Comparison of ENCODE assay signal across 14 cellular contexts in genomic region chr7:142248-142955, GRCh38. TPM values are rescaled to one million over a fixed set of nuclear protein-coding genes. Genes with fewer than 3 reads are reported as not detected.
DNase-seq lines count a peak whose midpoint lies in the region; ATAC-seq, FAIRE-seq and TF ChIP-seq lines count a peak whose summit lies in the region.
"Had no signal": no experiment of that assay in that cellular context is flagged by ENCODE, and none has a peak within 500 bp of the region (broad histone marks: within the 10 kb centered on the region; RNA-seq: fewer than 3 reads in every experiment).

No MANE protein-coding gene starts in this region.

- no peak overlapping the region for H2AFZ ChIP-seq in K562 (ENCODE audit: low read depth, low read length)
- no peak overlapping the region for H2AFZ ChIP-seq in hepatocyte

- no peak for TF ChIP-seq EP300 in K562 (IDR thresholded peaks at IDR 0.05; ENCODE audit: low read length)

- TF ChIP-seq CTCF in K562 (IDR thresholded peaks at IDR 0.05 in 2 of 3, conservative IDR thresholded peaks at IDR 0.05 in 1 of 3; ENCODE audit: insufficient read depth in 2 of 3, low read depth in 1 of 3, low read length in 3 of 3) (no peak), hepatocyte (IDR thresholded peaks at IDR 0.05; ENCODE audit: poor library complexity) (no peak), GM20000 (IDR thresholded peaks at IDR 0.05; ENCODE audit: extremely low read depth, missing control alignments) (no peak)

- H3K27me3 ChIP-seq in K562 (ENCODE audit: control insufficient read depth in 2 of 2, insufficient read depth in 2 of 2, low read length in 2 of 2): peaks cover 51 to 69% of the 10 kb centered on the region in 2 experiments
- H3K27me3 ChIP-seq in hepatocyte: no peaks in the 10 kb centered on the region
- H3K27me3 ChIP-seq in CD8-positive, alpha-beta memory T cell (ENCODE audit: insufficient read depth, low read length, poor library complexity, severe bottlenecking): no peaks in the 10 kb centered on the region

- intact Hi-C loops in K562 (cut with micrococcal nuclease) (no loop called here), sciatic nerve (cut with DNase I) (no loop called here)

- no peaks in the 10 kb centered on the region for H3K9me3 Mint-ChIP-seq in CD8-positive, alpha-beta memory T cell
- H3K9me3 Mint-ChIP-seq: naive B cell had no signal

- H3K9me2 ChIP-seq in hepatocyte (replicated peaks; ENCODE audit: insufficient read depth): no peaks in the 10 kb centered on the region

- peaks cover 5% of the 10 kb centered on the region for H4K20me1 ChIP-seq in K562 (replicated peaks; ENCODE audit: control insufficient read depth, insufficient read depth, low read length)
- H4K20me1 ChIP-seq in hepatocyte (ENCODE audit: insufficient read depth, poor library complexity, severe bottlenecking): no peaks in the 10 kb centered on the region

- H3K4me3 Mint-ChIP-seq in CD8-positive, alpha-beta memory T cell: no peak overlapping the region
- H3K4me3 Mint-ChIP-seq: CD4-positive, alpha-beta memory T cell had no signal

- H3K4me1 ChIP-seq in K562 (replicated peaks in 1 of 2; ENCODE audit: control insufficient read depth in 2 of 2, insufficient read depth in 2 of 2, low read length in 2 of 2) (peaks cover 0 to 8% of the 10 kb centered on the region in 2 experiments; a peak in 2 of 5 replicates), hepatocyte (ENCODE audit: insufficient read depth) (peaks cover 13% of the 10 kb centered on the region)
- H3K4me1 ChIP-seq in CD8-positive, alpha-beta memory T cell (ENCODE audit: insufficient read depth, low read length): no peaks in the 10 kb centered on the region

- H3K9ac ChIP-seq in K562 (ENCODE audit: insufficient read depth in 1 of 2, low read depth in 2 of 2, low read length in 2 of 2): no peak overlapping the region

- CTCF ChIA-PET in K562 (lab: Yijun Ruan, JAX; ENCODE audit: low intra/inter-chr PET ratio): no interaction called here
- CTCF ChIA-PET in CD8-positive, alpha-beta memory T cell (lab: Charles Lee): no interaction called here

- TF ChIP-seq RAD21 in K562 (CRISPR knock-in tag; conservative IDR thresholded peaks at IDR 0.05 in 1 of 2, IDR thresholded peaks at IDR 0.05 in 1 of 2): no peak

- in situ Hi-C loops in G401 (cut with HindIII; ENCODE audit: low sequenced_read_pairs): no loop called here
- in situ Hi-C loops in K562 (cut with MboI): no loop called here

- H3K36me3 ChIP-seq in K562 (ENCODE audit: control insufficient read depth, insufficient read depth, low read length) (no peaks in the 10 kb centered on the region), hepatocyte (replicated peaks; ENCODE audit: insufficient read depth, low read depth) (no peaks in the 10 kb centered on the region)
- H3K36me3 ChIP-seq in CD8-positive, alpha-beta memory T cell (ENCODE audit: insufficient read depth, low read length): no peaks in the 10 kb centered on the region

- no peaks in the 10 kb centered on the region for H3K4me1 Mint-ChIP-seq in CD8-positive, alpha-beta memory T cell
- H3K4me1 Mint-ChIP-seq: CD4-positive, alpha-beta memory T cell had no signal

- no TSS peak for BruUV-seq in K562 (replicated peaks; lab: Mats Ljungman, UMichigan)

- H3K36me3 Mint-ChIP-seq in CD8-positive, alpha-beta memory T cell: peaks cover 2 to 8% (median 4%) of the 10 kb centered on the region in 3 donors

- TF ChIP-seq POLR2A in K562 (conservative IDR thresholded peaks at IDR 0.05): no peak

- H3K9me3 ChIP-seq in K562 (replicated peaks; ENCODE audit: control insufficient read depth, insufficient read depth, low read depth, low read length) (no peaks in the 10 kb centered on the region), hepatocyte (ENCODE audit: low read depth) (no peaks in the 10 kb centered on the region)
- H3K9me3 ChIP-seq in CD8-positive, alpha-beta memory T cell (ENCODE audit: low read length): no peaks in the 10 kb centered on the region

- ATAC-seq in K562 (peak; percentile 42; the same call in 2 of the 3 replicates), sciatic nerve (peak; percentile 88)

- WGBS in K562 (ENCODE audit: insufficient coverage, low coverage, missing lambda C conversion rate): 9% methylated on average over 13 of the region's 13 CpGs
- 58% methylated on average over 13 of the region's 13 CpGs for WGBS in hepatocyte (ENCODE audit: low lambda C conversion rate, missing lambda C conversion rate)

- peaks cover 13 to 14% of the 10 kb centered on the region in 2 donors for H3K27me3 Mint-ChIP-seq in CD8-positive, alpha-beta memory T cell

- H3K79me2 ChIP-seq in K562 (ENCODE audit: control insufficient read depth, insufficient read depth, low read length) (no peaks in the 10 kb centered on the region), hepatocyte (no peaks in the 10 kb centered on the region)

- DNase-seq in G401 (ENCODE audit: low spot score) (peak; percentile 76), K562 (ENCODE audit: extremely low read depth in 1 of 4, low spot score in 3 of 4) (no peak), hepatocyte (ENCODE audit: low spot score) (peak; percentile 78), sciatic nerve (ENCODE audit: low spot score) (peak; percentile 62), OCI-M1 (lab: John Stamatoyannopoulos, UW) (no peak), GM20000 (ENCODE audit: low spot score) (no peak)
- no peak for DNase-seq in stimulated activated CD4-positive, alpha-beta T cell treated with anti-CD3 and anti-CD28 coated beads, Interleukin-12 subunit alpha, Interleukin-12 subunit beta, amount 100 ng/mL, for 4 hours
- DNase-seq in CD8-positive, alpha-beta memory T cell: no peak
- DNase-seq: activated CD4-positive, alpha-beta T cell treated with anti-CD3 and anti-CD28 coated beads for 48 hours; CD4-positive, alpha-beta memory T cell; naive B cell; NCI-H1105 treated with DMSO at 0.1 percent for 48 hours; NCI-H82 had no signal

- no peak overlapping the region for H3K27ac ChIP-seq in K562 (ENCODE audit: extremely low read depth, low read depth, low read length)
- peak overlapping the region; percentile 88 for H3K27ac ChIP-seq in hepatocyte
- no peak overlapping the region for H3K27ac ChIP-seq in CD8-positive, alpha-beta memory T cell (ENCODE audit: low read depth, low read length)
- H3K27ac ChIP-seq: epithelial cell of prostate had no signal

- H3K9me1 ChIP-seq in K562 (ENCODE audit: control insufficient read depth, insufficient read depth, low read length): no peaks in the 10 kb centered on the region

- no peak for FAIRE-seq in K562 (lab: Jason Lieb, UNC)

- H3K4me3 ChIP-seq in K562: no peak overlapping the region
- no peak overlapping the region for H3K4me3 ChIP-seq in hepatocyte
- H3K4me3 ChIP-seq in CD8-positive, alpha-beta memory T cell (ENCODE audit: low read length): no peak overlapping the region

- H3K4me2 ChIP-seq in K562 (ENCODE audit: insufficient read depth, low read length) (no peak overlapping the region), hepatocyte (no peak overlapping the region)

- no peak overlapping the region for H3K27ac Mint-ChIP-seq in CD8-positive, alpha-beta memory T cell
- H3K27ac Mint-ChIP-seq: CD4-positive, alpha-beta memory T cell had no signal

- POLR2A ChIA-PET in K562 (lab: Yijun Ruan, JAX): no interaction called here
- POLR2A ChIA-PET in CD8-positive, alpha-beta memory T cell (lab: Charles Lee): no interaction called here

TF ChIP-seq in K562, 482 proteins besides CTCF, POLR2A, EP300 and RAD21:
- no peak for TF ChIP-seq ELF1 (tag; IDR thresholded peaks at IDR 0.05)
- no peak for TF ChIP-seq HDAC3 (IDR thresholded peaks at IDR 0.05; ENCODE audit: borderline replicate concordance, partially characterized antibody)
- TF ChIP-seq CBFA2T3 (IDR thresholded peaks at IDR 0.05): 0 out of 2 replicates have a peak, but pooled peaks have one; percentile 8
- TF ChIP-seq RB1 (IDR thresholded peaks at IDR 0.05; ENCODE audit: low read depth): no peak
TF ChIP-seq in K562: peak in this region for 1.

RNA-seq across cellular contexts. Expression of gene FAM20C, which starts 50.0 kb away (rescaled TPM):
- total RNA-seq in G401 (2014; rRNA removed; shearing (Covaris generic)): 12.8 and 14.8 TPM in 2 replicates
- total RNA-seq in K562 (2011; cell fraction: chromatin; rRNA removed; ENCODE audit: low replicate concordance): not detected in 2 replicates
- not detected in 2 replicates for total RNA-seq in K562 (2011; cell fraction: nucleolus; rRNA removed)
- total RNA-seq in K562 (2011; cell fraction: nucleoplasm; rRNA removed): not detected in 2 replicates
- total RNA-seq in K562 (2014; rRNA removed) (not detected in 2 replicates), K562 (2014; rRNA removed; fragmentation: Illumina TruSeq; extraction: Trizol) (not detected in 2 replicates), K562 (2015; rRNA removed; fragmentation: Illumina TruSeq; extraction: Trizol) (not detected in 2 replicates), K562 (2021) (0.09 and 0.20 TPM in 2 replicates), hepatocyte (42.5 and 47.8 TPM in 2 replicates), sciatic nerve (57.0 TPM)
- polyA plus RNA-seq in K562 (2011; rRNA removed) (not detected in 2 replicates), K562 (2014; fragmentation: Illumina TruSeq; extraction: Trizol) (not detected in 2 replicates), K562 (2014; fragmentation: Nextera tagmentation; extraction: Ambion mirVana) (not detected), K562 (2014; rRNA removed) (not detected in 2 replicates), hepatocyte (24.4 and 26.2 TPM in 2 replicates)
- polyA plus RNA-seq in K562 (2011; cell fraction: cytosol; rRNA removed): not detected in 2 replicates
- not detected in 2 replicates for polyA plus RNA-seq in K562 (2011; cell fraction: nucleus; rRNA removed)
- polyA plus RNA-seq in K562 (2012): not detected in 2 replicates
- polyA minus RNA-seq in K562 (2011; rRNA and poly(A)+ RNA removed): not detected in 2 replicates
- polyA minus RNA-seq in K562 (2011; cell fraction: cytosol; rRNA and poly(A)+ RNA removed): 0.64 TPM in 1 of 2 replicates, not detected in the other
- not detected in 2 replicates for polyA minus RNA-seq in K562 (2011; cell fraction: nucleus; rRNA and poly(A)+ RNA removed)
- total RNA-seq in CD8-positive, alpha-beta memory T cell: 1 to 10 TPM; 3.2 to 3.6 TPM
- not detected for polyA plus RNA-seq in CD8-positive, alpha-beta memory T cell
- polyA plus RNA-seq: CD4-positive, alpha-beta memory T cell had no signal

Comparison
In these comparisons a context has a peak if more than half of its experiments do, and no peak if none do; other contexts are left out.
1. DNase-seq: peak in G401 (single experiment), hepatocyte (single experiment) and sciatic nerve (single experiment); none in K562 (0 of 4), OCI-M1 (single experiment), GM20000 (single experiment), stimulated activated CD4-positive, alpha-beta T cell treated with anti-CD3 and anti-CD28 coated beads, Interleukin-12 subunit alpha, Interleukin-12 subunit beta, amount 100 ng/mL, for 4 hours (single experiment) and CD8-positive, alpha-beta memory T cell (0 of 5).